In genomic region chr4:183349673-183350072, GRCh38 we compare ENCODE assay signal across 16 cellular contexts. TPM values are rescaled to one million over a fixed set of nuclear protein-coding genes. Genes with fewer than 3 reads are reported as not detected.
DNase-seq lines count a peak whose midpoint lies in the region; ATAC-seq and TF ChIP-seq lines count a peak whose summit lies in the region.
"Had no signal": no experiment of that assay in that cellular context is flagged by ENCODE, and none has a peak within 500 bp of the region (broad histone marks: within the 10 kb centered on the region; RNA-seq: fewer than 3 reads in every experiment).

No MANE protein-coding gene starts in this region.

- H3K4me3 Mint-ChIP-seq in activated T-cell treated with anti-CD3 and anti-CD28 coated beads, Interleukin-2, amount 50 U/mL, for 72 hours, result peak overlapping the region; percentile 40 to 79
- no peak overlapping the region for H3K4me3 Mint-ChIP-seq in dendritic cell treated with granulocyte-macrophage colony-stimulating factor and Interleukin-4, amounts not matched to agents 40 ng/mL and 50 ng/mL, for 4 days

- peak overlapping the region; percentile 79 for H2BK20ac ChIP-seq in IMR-90 (ENCODE audit: low read depth, low read length)

- H3K4ac ChIP-seq in IMR-90 (ENCODE audit: low read depth, low read length), result peak overlapping the region; percentile 71; the same call in 1 of the 2 replicates

- no peak overlapping the region for H2BK5ac ChIP-seq in IMR-90 (ENCODE audit: low read depth, low read length, poor library complexity, severe bottlenecking)

- no peak for TF ChIP-seq CTCF in IMR-90 (conservative IDR thresholded peaks at IDR 0.05; ENCODE audit: low read depth, low read length)

- intact Hi-C loops in IMR-90 (cut with micrococcal nuclease), result no loop called here
- intact Hi-C loops in dendritic cell treated with granulocyte-macrophage colony-stimulating factor and Interleukin-4, amounts not matched to agents 40 ng/mL and 50 ng/mL, for 4 days (cut with micrococcal nuclease), result loop anchor here (1.0 to 5.0 kb wide), 3 partner anchors 49 to 432 kb away; partner anchors contain the start of genes DCTD and WWC2

- no peak overlapping the region for H4K91ac ChIP-seq in IMR-90 (ENCODE audit: insufficient read depth, low read depth, low read length)

- no peak overlapping the region for H3K23ac ChIP-seq in IMR-90 (ENCODE audit: low read depth, low read length)

- no peaks in the 10 kb centered on the region for H3K36me3 ChIP-seq in IMR-90 (ENCODE audit: control insufficient read depth, insufficient read depth, low read length)

- POLR2A ChIA-PET in IMR-90 (lab: Charles Lee; ENCODE audit: unreplicated experiment), result no interaction called here

- H4K20me1 ChIP-seq in IMR-90 (ENCODE audit: insufficient read depth, low read length), result no peaks in the 10 kb centered on the region

- CTCF ChIA-PET in IMR-90 (lab: Yijun Ruan, JAX), result no interaction called here

- H3K9me3 ChIP-seq in IMR-90 (ENCODE audit: control insufficient read depth, insufficient read depth, low read length), result no peaks in the 10 kb centered on the region

- peak; percentile 35 to 36 for ATAC-seq in activated T-cell treated with anti-CD3 and anti-CD28 coated beads, Interleukin-2, amount 50 U/mL, for 72 hours (replicated peaks in 1 of 2)
- ATAC-seq in IMR-90 (ENCODE audit: low read depth) (no peak), HG03159 (IDR thresholded peaks at IDR 0.05; ENCODE audit: unreplicated experiment) (no peak)

- in situ Hi-C loops in IMR-90 (cut with MboI; ENCODE audit: low sequenced_read_pairs), result no loop called here

- TF ChIP-seq POLR2A in IMR-90 (IDR thresholded peaks at IDR 0.05; ENCODE audit: low read depth, low read length), result no peak

- H4K5ac ChIP-seq in IMR-90 (ENCODE audit: low read depth, low read length), result peak overlapping the region; percentile 82; the same call in 1 of the 2 replicates

- no peak overlapping the region; the same call in 1 of the 2 replicates for H3K4me2 ChIP-seq in IMR-90 (ENCODE audit: low read depth, low read length)

- no peak for DNase-seq in activated T-cell treated with anti-CD3 and anti-CD28 coated beads, Interleukin-2, amount 50 U/mL, for 72 hours
- DNase-seq in activated T-cell treated with anti-CD3 and anti-CD28 coated beads for 4 hours (no peak), IMR-90 (peak; percentile 61), renal cortical epithelial cell (ENCODE audit: low read depth) (peak; percentile 69), DMS114 treated with DMSO at 0.1 percent for 48 hours (lab: John Stamatoyannopoulos, UW; ENCODE audit: unreplicated experiment) (no peak), NCI-H524 treated with DMSO at 0.1 percent for 48 hours (lab: John Stamatoyannopoulos, UW) (no peak)
- DNase-seq: AML-193; amygdala; DMS153; foreskin melanocyte; NCI-H2171 treated with DMSO at 0.1 percent for 48 hours; occipital lobe; stimulated activated CD4-positive, alpha-beta T cell treated with anti-CD3 and anti-CD28 coated beads, Interleukin-12 subunit alpha, Interleukin-12 subunit beta, amount 100 ng/mL, for 4 hours had no signal

- no TSS peak for BruUV-seq in IMR-90 (replicated peaks; lab: Mats Ljungman, UMichigan)

- peak overlapping the region; percentile 82 for H2BK120ac ChIP-seq in IMR-90 (ENCODE audit: low read depth, low read length)

- no peak overlapping the region; the same call in 1 of the 2 replicates for H3K18ac ChIP-seq in IMR-90 (ENCODE audit: low read depth, low read length)

- TF ChIP-seq RAD21 in IMR-90 (IDR thresholded peaks at IDR 0.05; ENCODE audit: low read length), result no peak

- H2AFZ ChIP-seq in IMR-90 (replicated peaks; ENCODE audit: low read length, poor library complexity), result no peak overlapping the region

- no peaks in the 10 kb centered on the region for H3K79me1 ChIP-seq in IMR-90 (ENCODE audit: low read depth in 1 of 2, low read length in 2 of 2)

- peak overlapping the region; percentile 83 for H3K27ac Mint-ChIP-seq in activated T-cell treated with anti-CD3 and anti-CD28 coated beads, Interleukin-2, amount 50 U/mL, for 72 hours
- H3K27ac Mint-ChIP-seq in dendritic cell treated with granulocyte-macrophage colony-stimulating factor and Interleukin-4, amounts not matched to agents 40 ng/mL and 50 ng/mL, for 4 days, result peak overlapping the region; percentile 84

- no peak overlapping the region; the same call in 1 of the 2 replicates for H2AK5ac ChIP-seq in IMR-90 (ENCODE audit: low read depth, low read length)

- H3K27me3 Mint-ChIP-seq in activated T-cell treated with anti-CD3 and anti-CD28 coated beads, Interleukin-2, amount 50 U/mL, for 72 hours (ENCODE audit: low read depth), result peaks cover 10% of the 10 kb centered on the region
- peaks cover 8% of the 10 kb centered on the region for H3K27me3 Mint-ChIP-seq in dendritic cell treated with granulocyte-macrophage colony-stimulating factor and Interleukin-4, amounts not matched to agents 40 ng/mL and 50 ng/mL, for 4 days

- H2AK9ac ChIP-seq in IMR-90 (replicated peaks; ENCODE audit: low read depth, low read length, poor library complexity), result no peak overlapping the region

- dilution Hi-C loops in IMR-90 (cut with HindIII; ENCODE audit: low sequenced_read_pairs, unreplicated experiment), result no loop called here

- H3K4me3 ChIP-seq in IMR-90 (ENCODE audit: insufficient read depth, low read depth, low read length), result no peak overlapping the region

- H3K9me1 ChIP-seq in IMR-90 (ENCODE audit: insufficient read depth, low read length), result 0 out of 2 replicates have a peak, but pooled peaks cover 5% of the 10 kb centered on the region

- no peak overlapping the region for H3K56ac ChIP-seq in IMR-90 (ENCODE audit: extremely low read depth, insufficient read depth, low read length)

- peaks cover 10% of the 10 kb centered on the region; the same call in 1 of the 2 replicates for H3K4me1 ChIP-seq in IMR-90 (ENCODE audit: control insufficient read depth, insufficient read depth, low read length)

- H3K9ac ChIP-seq in IMR-90 (ENCODE audit: low read depth, low read length), result no peak overlapping the region

- no peaks in the 10 kb centered on the region for H3K27me3 ChIP-seq in IMR-90 (ENCODE audit: control insufficient read depth, insufficient read depth, low read length)

- no peak overlapping the region for H2BK15ac ChIP-seq in IMR-90 (ENCODE audit: low read depth, low read length)

- peaks cover 0 to 3% of the 10 kb centered on the region in 2 donors for H3K9me3 Mint-ChIP-seq in activated T-cell treated with anti-CD3 and anti-CD28 coated beads, Interleukin-2, amount 50 U/mL, for 72 hours
- H3K9me3 Mint-ChIP-seq in dendritic cell treated with granulocyte-macrophage colony-stimulating factor and Interleukin-4, amounts not matched to agents 40 ng/mL and 50 ng/mL, for 4 days, result peaks cover 8% of the 10 kb centered on the region

- peaks cover 23% of the 10 kb centered on the region for H3K4me1 Mint-ChIP-seq in activated T-cell treated with anti-CD3 and anti-CD28 coated beads, Interleukin-2, amount 50 U/mL, for 72 hours (ENCODE audit: low read depth)
- H3K4me1 Mint-ChIP-seq in dendritic cell treated with granulocyte-macrophage colony-stimulating factor and Interleukin-4, amounts not matched to agents 40 ng/mL and 50 ng/mL, for 4 days (ENCODE audit: low read depth), result peaks cover 31% of the 10 kb centered on the region

- H3K14ac ChIP-seq in IMR-90 (replicated peaks; ENCODE audit: low read depth, low read length), result no peak overlapping the region; the same call in 1 of the 2 replicates

- H3K27ac ChIP-seq in IMR-90 (ENCODE audit: insufficient read depth, low read length), result no peak overlapping the region

- H4K8ac ChIP-seq in IMR-90 (ENCODE audit: low read depth in 2 of 2, low read length in 2 of 2), result peak overlapping the region in 1 of 2 experiments; percentile 67; a peak in 2 of 4 replicates

- 80% methylated on average over 1 of the region's 9 CpGs; no CpG with 5 or more reads in 1 of the 2 experiments for WGBS in IMR-90 (ENCODE audit: extremely low coverage in 2 of 2, insufficient read length in 1 of 2), 2 experiments

- peaks cover 3 to 6% of the 10 kb centered on the region in 2 donors for H3K36me3 Mint-ChIP-seq in activated T-cell treated with anti-CD3 and anti-CD28 coated beads, Interleukin-2, amount 50 U/mL, for 72 hours (ENCODE audit: insufficient read depth in 2 of 2)
- no peaks in the 10 kb centered on the region for H3K36me3 Mint-ChIP-seq in dendritic cell treated with granulocyte-macrophage colony-stimulating factor and Interleukin-4, amounts not matched to agents 40 ng/mL and 50 ng/mL, for 4 days (ENCODE audit: low read depth)

TF ChIP-seq in IMR-90, 13 proteins besides CTCF, POLR2A, EP300 and RAD21:
- TF ChIP-seq MXI1 (IDR thresholded peaks at IDR 0.05; ENCODE audit: borderline replicate concordance, low read depth, low read length), result no peak
- TF ChIP-seq NFE2L2 (IDR thresholded peaks at IDR 0.05; ENCODE audit: low read depth, low read length), result no peak
- TF ChIP-seq FOS (IDR thresholded peaks at IDR 0.05; ENCODE audit: low read depth, low read length), result no peak
TF ChIP-seq in IMR-90: peak in this region for 0.

RNA-seq across cellular contexts. Expression of gene CLDN24, which starts 27.4 kb away (rescaled TPM):
- not detected for total RNA-seq in activated T-cell treated with anti-CD3 and anti-CD28 coated beads, Interleukin-2, amount 50 U/mL, for 72 hours
- not detected in 2 replicates for total RNA-seq in IMR-90 (2012; rRNA removed)
- polyA plus RNA-seq in IMR-90 (2012; rRNA removed), result not detected in 2 replicates
- not detected in 2 replicates for polyA plus RNA-seq in IMR-90 (2012; cell fraction: cytosol; rRNA removed)
- polyA plus RNA-seq in IMR-90 (2012; cell fraction: nucleus; rRNA removed; ENCODE audit: low replicate concordance), result not detected in 2 replicates
- total RNA-seq in renal cortical epithelial cell, result not detected in 2 replicates
- total RNA-seq: occipital lobe, temporal lobe had no signal

RNA-seq across cellular contexts. Expression of gene CLDN22, which starts 29.6 kb away (rescaled TPM):
- total RNA-seq in activated T-cell treated with anti-CD3 and anti-CD28 coated beads, Interleukin-2, amount 50 U/mL, for 72 hours, result not detected
- total RNA-seq in IMR-90 (2012; rRNA removed) (not detected in 2 replicates), renal cortical epithelial cell (not detected in 2 replicates)
- not detected in 2 replicates for polyA plus RNA-seq in IMR-90 (2012; rRNA removed)
- polyA plus RNA-seq in IMR-90 (2012; cell fraction: cytosol; rRNA removed), result not detected in 2 replicates
- 0.03 TPM in 1 of 2 replicates, not detected in the other for polyA plus RNA-seq in IMR-90 (2012; cell fraction: nucleus; rRNA removed; ENCODE audit: low replicate concordance)
- total RNA-seq: occipital lobe, temporal lobe had no signal

Comparison
In these comparisons a context has a peak if more than half of its experiments do, and no peak if none do; other contexts are left out.
1. ATAC-seq: peak in activated T-cell treated with anti-CD3 and anti-CD28 coated beads, Interleukin-2, amount 50 U/mL, for 72 hours (2 of 2); none in IMR-90 (single experiment) and HG03159 (single experiment).
2. DNase-seq: peak in IMR-90 (single experiment) and renal cortical epithelial cell (single experiment); none in activated T-cell treated with anti-CD3 and anti-CD28 coated beads, Interleukin-2, amount 50 U/mL, for 72 hours (0 of 2), activated T-cell treated with anti-CD3 and anti-CD28 coated beads for 4 hours (single experiment), DMS114 treated with DMSO at 0.1 percent for 48 hours (single experiment) and NCI-H524 treated with DMSO at 0.1 percent for 48 hours (single experiment).